ENCODE assay signal across 8 cellular contexts in genomic region chr1:227234998-227235405, GRCh38.
A peak's percentile ranks its signal among the peaks of the same experiment; 100 is the strongest.
DNase-seq lines count a peak whose midpoint lies in the region; ATAC-seq and TF ChIP-seq lines count a peak whose summit lies in the region.

No MANE protein-coding gene starts in this region.

- H3K4me1 ChIP-seq in right atrium auricular region: peaks cover 0 to 14% of the 10 kb centered on the region in 2 donors

- DNase-seq in GM04503 (ENCODE audit: low read depth): peak; percentile 21
- peak; percentile 83 for DNase-seq in NAMALWA (ENCODE audit: low spot score)
- peak; percentile 42 for DNase-seq in WERI-Rb-1
- no peak for DNase-seq in right atrium auricular region (ENCODE audit: low spot score)
- DNase-seq in stromal cell of bone marrow (ENCODE audit: low read depth): peak; percentile 44
- no peak for DNase-seq in stimulated activated CD4-positive, alpha-beta T cell treated with anti-CD3 and anti-CD28 coated beads, Interleukin-4, amount 100 ng/mL, for 4 hours

- H3K36me3 ChIP-seq in WERI-Rb-1 (no peaks in the 10 kb centered on the region), right atrium auricular region (no peaks in the 10 kb centered on the region)

- no peak overlapping the region for H3K27ac ChIP-seq in 22Rv1
- no peak overlapping the region for H3K27ac ChIP-seq in WERI-Rb-1
- no peak overlapping the region for H3K27ac ChIP-seq in right atrium auricular region

- H3K9me3 ChIP-seq in WERI-Rb-1 (ENCODE audit: severe bottlenecking): no peaks in the 10 kb centered on the region
- no peaks in the 10 kb centered on the region for H3K9me3 ChIP-seq in right atrium auricular region

- TF ChIP-seq CTCF in 22Rv1 (IDR thresholded peaks at IDR 0.05): peak; percentile 86
- peak; percentile 51 for TF ChIP-seq CTCF in WERI-Rb-1 (IDR thresholded peaks at IDR 0.05; ENCODE audit: low read depth, low read length)
- peak; percentile 29 to 60 for TF ChIP-seq CTCF in right atrium auricular region (IDR thresholded peaks at IDR 0.05)

- H3K27me3 ChIP-seq in WERI-Rb-1 (ENCODE audit: insufficient read depth, low read depth, severe bottlenecking) (no peaks in the 10 kb centered on the region), right atrium auricular region (no peaks in the 10 kb centered on the region)

- no peak for ATAC-seq in GM21576 (IDR thresholded peaks at IDR 0.05; ENCODE audit: unreplicated experiment)

- H3K4me3 ChIP-seq in WERI-Rb-1 (ENCODE audit: low read depth, low read length) (no peak overlapping the region), right atrium auricular region (no peak overlapping the region)

Comparison
In these comparisons a context has a peak if more than half of its experiments do, and no peak if none do; other contexts are left out.
1. DNase-seq: peak in GM04503 (single experiment), NAMALWA (single experiment), WERI-Rb-1 (single experiment) and stromal cell of bone marrow (single experiment); none in right atrium auricular region (single experiment) and stimulated activated CD4-positive, alpha-beta T cell treated with anti-CD3 and anti-CD28 coated beads, Interleukin-4, amount 100 ng/mL, for 4 hours (0 of 2).
2. Peak in every context shown above with its lines, with median percentiles within 50 percentile points of each other: CTCF ChIP-seq.